16 cellular contexts compared by ENCODE assay signal in the genomic region with DNA sequence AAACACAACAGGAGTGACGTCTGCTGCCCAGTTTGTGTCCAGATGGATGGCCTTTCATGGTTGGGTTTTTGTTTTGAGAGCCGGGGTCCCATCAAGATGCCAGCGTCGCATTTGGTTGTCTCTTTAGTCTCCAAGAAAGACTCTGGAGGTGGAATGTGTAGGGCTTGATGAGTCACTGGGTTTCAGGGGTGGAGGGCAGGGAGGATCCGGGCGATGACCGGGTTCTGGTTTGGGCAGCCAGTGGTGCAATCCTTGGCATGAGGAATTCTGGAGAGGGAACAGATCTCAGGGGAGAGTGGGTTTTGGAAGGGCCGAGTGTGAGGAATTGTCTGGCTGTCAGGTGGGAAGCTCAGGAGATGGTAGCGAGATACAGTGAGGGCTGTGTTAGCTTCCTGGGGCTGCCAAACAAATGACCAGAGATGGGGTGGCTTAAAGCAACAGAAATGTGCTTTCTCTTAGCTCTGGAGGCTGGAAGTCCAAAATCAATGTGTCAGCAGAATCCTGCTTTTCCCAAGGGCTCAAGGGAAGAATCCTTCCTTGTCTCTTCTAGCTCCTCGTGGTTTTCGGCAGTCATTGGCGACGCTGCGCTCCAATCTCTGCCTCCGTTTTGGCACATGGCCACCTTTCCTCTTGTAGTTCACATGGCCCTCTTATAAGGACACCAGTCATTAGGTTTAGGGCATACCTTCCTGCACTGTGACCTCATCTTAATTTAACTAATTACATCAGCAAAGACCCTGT. TPM values are rescaled to one million over a fixed set of nuclear protein-coding genes. Genes with fewer than 3 reads are reported as not detected.
A peak's percentile ranks its signal among the peaks of the same experiment; 100 is the strongest.
DNase-seq lines count a peak whose midpoint lies in the region; ATAC-seq, FAIRE-seq and TF ChIP-seq lines count a peak whose summit lies in the region.
"Had no signal": no experiment of that assay in that cellular context is flagged by ENCODE, and none has a peak within 500 bp of the region (broad histone marks: within the 10 kb centered on the region; RNA-seq: fewer than 3 reads in every experiment).

No MANE protein-coding gene starts in this region.

- intact Hi-C loops in HepG2 (cut with micrococcal nuclease; ENCODE audit: unreplicated experiment) = no loop called here
- intact Hi-C loops in right lobe of liver (cut with DNase I) = no loop called here
- intact Hi-C loops in ascending aorta (cut with DNase I) = no loop called here

- H3K36me3 ChIP-seq in HepG2 (replicated peaks in 1 of 2; ENCODE audit: control insufficient read depth in 1 of 2, insufficient read depth in 2 of 2, low read length in 2 of 2) (no peaks in the 10 kb centered on the region), right lobe of liver (no peaks in the 10 kb centered on the region), ascending aorta (no peaks in the 10 kb centered on the region)
- H3K36me3 ChIP-seq: spleen had no signal

- H2AFZ ChIP-seq in HepG2 (ENCODE audit: low read length) = no peak overlapping the region

- no peaks in the 10 kb centered on the region for H3K79me2 ChIP-seq in HepG2 (ENCODE audit: insufficient read depth, low read length)

- ATAC-seq in HepG2 = no peak
- no peak for ATAC-seq in right lobe of liver

- no peak overlapping the region for H3K4me3 ChIP-seq in HepG2 (replicated peaks in 1 of 3; ENCODE audit: insufficient read depth in 1 of 3, low read depth in 2 of 3, low read length in 3 of 3)
- no peak overlapping the region for H3K4me3 ChIP-seq in right lobe of liver
- H3K4me3 ChIP-seq in ascending aorta = no peak overlapping the region
- H3K4me3 ChIP-seq: coronary artery, lung, spleen had no signal

- H3K4me1 ChIP-seq in HepG2 (ENCODE audit: insufficient read depth, low read length) (peaks cover 20% of the 10 kb centered on the region), right lobe of liver (no peaks in the 10 kb centered on the region), ascending aorta (no peaks in the 10 kb centered on the region)
- H3K4me1 ChIP-seq: spleen had no signal

- no peak for TF ChIP-seq RAD21 in HepG2 (CRISPR knock-in tag; IDR thresholded peaks at IDR 0.05)

- in situ Hi-C loops in HepG2 (cut with HindIII; ENCODE audit: extremely low pct_ligation_motif_present, low pct_unique_long_range_greater_than_20kb) = no loop called here

- TF ChIP-seq CTCF in HepG2 (CRISPR knock-in tag; IDR thresholded peaks at IDR 0.05) = no peak
- TF ChIP-seq CTCF in right lobe of liver (IDR thresholded peaks at IDR 0.05) = no peak
- no peak for TF ChIP-seq CTCF in RWPE1 (conservative IDR thresholded peaks at IDR 0.05; ENCODE audit: low read depth)
- TF ChIP-seq CTCF in ascending aorta (IDR thresholded peaks at IDR 0.05) = no peak

- whole genome bisulfite sequencing in HepG2 (ENCODE audit: low lambda C conversion rate) = 65% methylated on average over 14 of the region's 15 CpGs
- WGBS in right lobe of liver (ENCODE audit: insufficient coverage, low coverage, low lambda C conversion rate, missing lambda C conversion rate) = 88% methylated on average over 12 of the region's 15 CpGs

- BruUV-seq in HepG2 (replicated peaks; lab: Mats Ljungman, UMichigan) = no TSS peak

- no peak for TF ChIP-seq POLR2A in HepG2 (IDR thresholded peaks at IDR 0.05; ENCODE audit: insufficient read depth in 1 of 2, low read depth in 2 of 2, low read length in 2 of 2)
- no peak for TF ChIP-seq POLR2A in right lobe of liver (IDR thresholded peaks at IDR 0.05)

- no peak for TF ChIP-seq EP300 in HepG2 (IDR thresholded peaks at IDR 0.05; ENCODE audit: low read depth in 2 of 2, low read length in 2 of 2)
- TF ChIP-seq EP300 in HepG2 (CRISPR knock-in tag; IDR thresholded peaks at IDR 0.05; ENCODE audit: borderline replicate concordance) = no peak

- H3K4me2 ChIP-seq in HepG2 (ENCODE audit: low read depth, low read length) = no peak overlapping the region

- peaks cover 0 to 27% of the 10 kb centered on the region in 2 experiments; a peak in 2 of 5 replicates for H3K27me3 ChIP-seq in HepG2 (ENCODE audit: control insufficient read depth in 1 of 2, insufficient read depth in 2 of 2, low read length in 2 of 2)
- H3K27me3 ChIP-seq in right lobe of liver = no peaks in the 10 kb centered on the region
- H3K27me3 ChIP-seq in ascending aorta = no peaks in the 10 kb centered on the region

- no peak for DNase-seq in HepG2 (ENCODE audit: low spot score)
- no peak for DNase-seq in right lobe of liver
- peak; percentile 78 for DNase-seq in RWPE1 (ENCODE audit: low spot score)
- DNase-seq in glomerular visceral epithelial cell (ENCODE audit: extremely low spot score) = peak; percentile 38
- DNase-seq in ascending aorta (ENCODE audit: low spot score in 2 of 2) = no peak
- DNase-seq in NCI-H748 treated with DMSO at 0.1 percent for 48 hours (lab: John Stamatoyannopoulos, UW) = no peak
- DNase-seq in foreskin melanocyte = no peak
- no peak for DNase-seq in Ammon's horn (ENCODE audit: low spot score)
- DNase-seq: activated naive CD8-positive, alpha-beta T cell treated with anti-CD3 and anti-CD28 coated beads, Interleukin-2, amount 10 ng/mL, durations not matched to agents 7 days and 5 days; NCI-H187 treated with DMSO at 0.1 percent for 48 hours; NCI-H69; SHP77; spleen; substantia nigra had no signal

- H3K27ac ChIP-seq in HepG2 (ENCODE audit: extremely low read length, insufficient read depth, low read length) (no peak overlapping the region), right lobe of liver (no peak overlapping the region), RWPE1 (no peak overlapping the region), ascending aorta (no peak overlapping the region)
- H3K27ac ChIP-seq: coronary artery, spleen had no signal

- no peak for FAIRE-seq in HepG2 (lab: Jason Lieb, UNC)

- H3K9ac ChIP-seq in HepG2 (ENCODE audit: insufficient read depth, low read depth, low read length) = no peak overlapping the region

- no peaks in the 10 kb centered on the region for H3K9me3 ChIP-seq in HepG2 (ENCODE audit: low read length)
- no peaks in the 10 kb centered on the region for H3K9me3 ChIP-seq in right lobe of liver
- H3K9me3 ChIP-seq in ascending aorta = no peaks in the 10 kb centered on the region

- H4K20me1 ChIP-seq in HepG2 (ENCODE audit: insufficient read depth, low read length) = no peaks in the 10 kb centered on the region

- POLR2A ChIA-PET in HepG2 (lab: Yijun Ruan, JAX) = no interaction called here
- POLR2A ChIA-PET in RWPE1 (lab: Yijun Ruan, JAX; ENCODE audit: low non-redundant PET) = no interaction called here

- CTCF ChIA-PET in HepG2 (lab: Yijun Ruan, JAX; ENCODE audit: low intra/inter-chr PET ratio, low total read pairs) (no interaction called here), RWPE1 (lab: Yijun Ruan, JAX) (interaction anchor here (0.5 kb wide), 1 partner anchor 323 kb away, joined by 4 read pairs; no protein-coding TSS in a partner anchor)

RNA-seq across cellular contexts. Expression of a gene that starts 26.4 kb away (rescaled TPM):
- 27.3 and 29.9 TPM in 2 replicates for total RNA-seq in HepG2 (2016; rRNA removed; fragmentation: Illumina TruSeq; extraction: Trizol)
- 68.7 and 75.4 TPM in 2 replicates for total RNA-seq in HepG2 (2016; cell fraction: cytosol; rRNA removed; fragmentation: Illumina TruSeq; extraction: Trizol; ENCODE audit: low read depth)
- total RNA-seq in HepG2 (2016; cell fraction: insoluble cytoplasmic fraction; rRNA removed; fragmentation: Illumina TruSeq; extraction: Trizol) = 26.9 and 30.3 TPM in 2 replicates
- 22.7 and 22.8 TPM in 2 replicates for total RNA-seq in HepG2 (2016; cell fraction: membrane; rRNA removed; fragmentation: Illumina TruSeq; extraction: Trizol)
- 29.3 and 30.4 TPM in 2 replicates for total RNA-seq in HepG2 (2016; cell fraction: nucleus; rRNA removed; fragmentation: Illumina TruSeq; extraction: Trizol)
- polyA plus RNA-seq in HepG2 (2011; rRNA removed) = 45.2 and 48.0 TPM in 2 replicates
- 32.6 and 45.4 TPM in 2 replicates for polyA plus RNA-seq in HepG2 (2011; cell fraction: cytosol; rRNA removed)
- 60.5 and 68.2 TPM in 2 replicates for polyA plus RNA-seq in HepG2 (2011; cell fraction: nucleus; rRNA removed)
- polyA plus RNA-seq in HepG2 (2012) = 18.1 and 18.8 TPM in 2 replicates
- 1.4 and 2.3 TPM in 2 replicates for polyA plus RNA-seq in HepG2 (2016; cell fraction: cytosol; fragmentation: Illumina TruSeq; extraction: Trizol; ENCODE audit: low read depth)
- 18.5 and 22.6 TPM in 2 replicates for polyA plus RNA-seq in HepG2 (2016; cell fraction: insoluble cytoplasmic fraction; fragmentation: Illumina TruSeq; extraction: Trizol; ENCODE audit: low read depth)
- 5.3 and 7.1 TPM in 2 replicates for polyA plus RNA-seq in HepG2 (2016; cell fraction: membrane; fragmentation: Illumina TruSeq; extraction: Trizol; ENCODE audit: low read depth)
- polyA plus RNA-seq in HepG2 (2016; cell fraction: nucleus; fragmentation: Illumina TruSeq; extraction: Trizol; ENCODE audit: insufficient read depth, low read depth) = 38.7 and 39.4 TPM in 2 replicates
- polyA minus RNA-seq in HepG2 (2011; rRNA and poly(A)+ RNA removed; ENCODE audit: low replicate concordance) = 94.3 and 206 TPM in 2 replicates
- 31.2 and 40.4 TPM in 2 replicates for polyA minus RNA-seq in HepG2 (2011; cell fraction: cytosol; rRNA and poly(A)+ RNA removed)
- 59.9 and 69.0 TPM in 2 replicates for polyA minus RNA-seq in HepG2 (2011; cell fraction: nucleus; rRNA and poly(A)+ RNA removed)
- 10 to 100 TPM; 21.1 to 27.0 (median 22.7) TPM for total RNA-seq in right lobe of liver
- total RNA-seq in ascending aorta = 29.3 TPM

RNA-seq across cellular contexts. Expression of a gene that starts 41.0 kb away (rescaled TPM):
- total RNA-seq in HepG2 (2016; rRNA removed; fragmentation: Illumina TruSeq; extraction: Trizol) (21.4 and 22.2 TPM in 2 replicates), right lobe of liver (10 to 100 TPM in 3 of 6 experiments, 1 to 10 TPM in 3; 8.8 to 17.5 (median 10.6) TPM), ascending aorta (22.2 TPM)
- 5.0 and 5.9 TPM in 2 replicates for total RNA-seq in HepG2 (2016; cell fraction: cytosol; rRNA removed; fragmentation: Illumina TruSeq; extraction: Trizol; ENCODE audit: low read depth)
- 20.6 and 22.3 TPM in 2 replicates for total RNA-seq in HepG2 (2016; cell fraction: insoluble cytoplasmic fraction; rRNA removed; fragmentation: Illumina TruSeq; extraction: Trizol)
- 13.7 and 13.9 TPM in 2 replicates for total RNA-seq in HepG2 (2016; cell fraction: membrane; rRNA removed; fragmentation: Illumina TruSeq; extraction: Trizol)
- total RNA-seq in HepG2 (2016; cell fraction: nucleus; rRNA removed; fragmentation: Illumina TruSeq; extraction: Trizol) = 9.1 and 12.1 TPM in 2 replicates
- 14.2 and 14.9 TPM in 2 replicates for polyA plus RNA-seq in HepG2 (2011; rRNA removed)
- polyA plus RNA-seq in HepG2 (2011; cell fraction: cytosol; rRNA removed) = 16.0 and 16.7 TPM in 2 replicates
- 7.8 and 9.6 TPM in 2 replicates for polyA plus RNA-seq in HepG2 (2011; cell fraction: nucleus; rRNA removed)
- polyA plus RNA-seq in HepG2 (2012) = 10.4 and 12.8 TPM in 2 replicates
- 3.2 TPM in 2 replicates for polyA plus RNA-seq in HepG2 (2016; cell fraction: cytosol; fragmentation: Illumina TruSeq; extraction: Trizol; ENCODE audit: low read depth)
- polyA plus RNA-seq in HepG2 (2016; cell fraction: insoluble cytoplasmic fraction; fragmentation: Illumina TruSeq; extraction: Trizol; ENCODE audit: low read depth) = 20.0 and 20.2 TPM in 2 replicates
- polyA plus RNA-seq in HepG2 (2016; cell fraction: membrane; fragmentation: Illumina TruSeq; extraction: Trizol; ENCODE audit: low read depth) = 7.0 and 7.9 TPM in 2 replicates
- 15.0 and 15.1 TPM in 2 replicates for polyA plus RNA-seq in HepG2 (2016; cell fraction: nucleus; fragmentation: Illumina TruSeq; extraction: Trizol; ENCODE audit: insufficient read depth, low read depth)
- 21.5 and 78.8 TPM in 2 replicates for polyA minus RNA-seq in HepG2 (2011; rRNA and poly(A)+ RNA removed; ENCODE audit: low replicate concordance)
- polyA minus RNA-seq in HepG2 (2011; cell fraction: cytosol; rRNA and poly(A)+ RNA removed) = 8.5 and 9.1 TPM in 2 replicates
- polyA minus RNA-seq in HepG2 (2011; cell fraction: nucleus; rRNA and poly(A)+ RNA removed) = 8.6 and 9.7 TPM in 2 replicates

Comparison
In these comparisons a context has a peak if more than half of its experiments do, and no peak if none do; other contexts are left out.
1. DNase-seq: peak in RWPE1 (single experiment) and glomerular visceral epithelial cell (single experiment); none in HepG2 (single experiment), right lobe of liver (0 of 3), ascending aorta (0 of 2), NCI-H748 treated with DMSO at 0.1 percent for 48 hours (single experiment), foreskin melanocyte (single experiment) and Ammon's horn (single experiment).